19 cellular contexts compared by ENCODE assay signal in the genomic region with DNA sequence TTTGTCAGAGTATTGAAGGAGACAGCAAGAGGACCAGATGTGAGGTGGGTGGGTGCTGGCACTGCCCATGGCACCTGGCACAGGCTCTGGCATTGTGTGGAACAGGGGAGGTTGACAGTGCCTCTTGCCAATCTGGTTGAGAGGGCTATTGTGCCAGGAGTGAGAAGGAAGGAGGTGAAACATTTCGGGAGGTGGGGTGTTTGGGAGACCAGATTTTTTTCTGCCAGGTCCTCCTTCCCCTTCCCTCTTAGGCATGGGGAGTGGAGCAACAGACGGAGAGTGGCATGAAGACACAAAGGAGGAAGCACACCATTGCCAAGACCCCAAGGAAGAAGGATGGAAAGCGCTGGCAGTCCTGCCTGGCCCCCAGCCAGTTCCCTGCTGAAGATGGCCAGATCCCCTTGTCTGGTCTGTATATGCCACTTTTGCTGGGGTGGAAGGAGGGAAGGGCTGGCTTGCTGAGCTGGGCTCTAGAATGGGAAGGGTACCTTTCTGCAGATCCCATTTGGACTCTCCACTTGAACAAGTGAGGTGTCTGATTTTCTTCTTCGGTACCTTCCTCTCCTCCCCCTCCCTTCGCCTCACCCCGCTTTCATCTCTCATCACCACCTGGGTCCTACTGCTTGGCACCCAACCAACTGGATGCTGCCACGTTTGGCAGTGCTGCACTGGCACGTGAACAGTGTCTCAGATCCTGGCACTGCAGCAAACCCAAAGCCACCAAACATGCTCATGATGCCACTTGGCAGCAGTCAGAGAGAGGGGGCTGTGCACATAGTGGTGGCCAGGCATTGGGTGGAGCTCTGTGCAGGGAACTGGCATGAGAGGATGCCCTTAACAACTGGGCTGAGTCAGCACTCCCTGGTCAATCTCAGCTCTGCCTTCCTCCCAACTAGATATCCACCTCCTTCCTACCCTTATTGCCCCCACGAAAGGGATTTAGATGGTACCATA. TPM values are rescaled to one million over a fixed set of nuclear protein-coding genes. Genes with fewer than 3 reads are reported as not detected.
DNase-seq lines count a peak whose midpoint lies in the region; ATAC-seq and TF ChIP-seq lines count a peak whose summit lies in the region.
"Had no signal": no experiment of that assay in that cellular context is flagged by ENCODE, and none has a peak within 500 bp of the region (broad histone marks: within the 10 kb centered on the region; RNA-seq: fewer than 3 reads in every experiment).

No MANE protein-coding gene starts in this region.

- no peaks in the 10 kb centered on the region for H3K27me3 Mint-ChIP-seq in mesothelial cell of epicardium (ENCODE audit: low read depth)

- H3K4me1 ChIP-seq in sigmoid colon (peaks cover 0 to 17% (median 15%) of the 10 kb centered on the region in 4 donors), SJCRH30 (no peaks in the 10 kb centered on the region)
- H3K4me1 ChIP-seq: HAP-1 had no signal

- peak overlapping the region in 2 of 4 donors; percentile 56 to 66 for H3K27ac ChIP-seq in sigmoid colon
- no peak overlapping the region for H3K27ac ChIP-seq in SJCRH30
- H3K27ac ChIP-seq: BLaER1, gastroesophageal sphincter, spleen had no signal

- ATAC-seq in HG03135 (IDR thresholded peaks at IDR 0.05; ENCODE audit: unreplicated experiment): no peak
- ATAC-seq: gastroesophageal sphincter, Panc1, WTC11 had no signal

- peaks cover 12% of the 10 kb centered on the region for H3K36me3 Mint-ChIP-seq in mesothelial cell of epicardium
- H3K36me3 Mint-ChIP-seq: activated naive CD4-positive, alpha-beta T cell treated with anti-CD3 and anti-CD28 coated beads, Interleukin-2, amount 10 ng/mL, durations not matched to agents 7 days and 5 days had no signal

- H3K4me3 ChIP-seq in LNCaP clone FGC (ENCODE audit: low read depth, low read length): no peak overlapping the region
- H3K4me3 ChIP-seq in sigmoid colon: no peak overlapping the region
- H3K4me3 ChIP-seq in SJCRH30: no peak overlapping the region
- H3K4me3 ChIP-seq: BLaER1, gastroesophageal sphincter, HAP-1, spleen had no signal

- DNase-seq in LNCaP clone FGC (ENCODE audit: low read depth): peak; percentile 11
- peak; percentile 96 to 100 for DNase-seq in NCI-H446 (lab: John Stamatoyannopoulos, UW)
- peak; percentile 73 for DNase-seq in globus pallidus (ENCODE audit: low spot score)
- DNase-seq in sigmoid colon: peak; percentile 72
- DNase-seq in mesothelial cell of epicardium (ENCODE audit: low spot score in 2 of 2, unreplicated experiment in 2 of 2): no peak
- DNase-seq in SJCRH30: no peak
- DNase-seq: activated naive CD4-positive, alpha-beta T cell treated with anti-CD3 and anti-CD28 coated beads, Interleukin-2, amount 10 ng/mL, durations not matched to agents 7 days and 5 days; DND-41; NCI-H146; NCI-H526; spleen; stimulated activated naive CD4-positive, alpha-beta T cell treated with Interleukin-2 at 50 U/mL for 16 hours; T-helper 1 cell had no signal

- intact Hi-C loops in sigmoid colon (cut with DNase I): no loop called here

- WGBS in sigmoid colon, 2 donors: 89% methylated on average over 9 of the region's 9 CpGs

- H3K9me3 ChIP-seq in sigmoid colon (no peaks in the 10 kb centered on the region), SJCRH30 (replicated peaks) (no peaks in the 10 kb centered on the region)
- H3K9me3 ChIP-seq: BLaER1, gastroesophageal sphincter, HAP-1, spleen had no signal

- no peak overlapping the region for H3K27ac Mint-ChIP-seq in mesothelial cell of epicardium
- H3K27ac Mint-ChIP-seq: WTC11 had no signal

- H3K27me3 ChIP-seq in sigmoid colon (no peaks in the 10 kb centered on the region), SJCRH30 (no peaks in the 10 kb centered on the region; the same call in 1 of the 2 replicates)
- H3K27me3 ChIP-seq: BLaER1, gastroesophageal sphincter, spleen had no signal

- TF ChIP-seq CTCF in LNCaP clone FGC (IDR thresholded peaks at IDR 0.05; ENCODE audit: control insufficient read depth, extremely low read depth, insufficient read depth) (no peak), sigmoid colon (IDR thresholded peaks at IDR 0.05) (no peak), mesothelial cell of epicardium (IDR thresholded peaks at IDR 0.05; ENCODE audit: unreplicated experiment) (no peak)

- H3K36me3 ChIP-seq in sigmoid colon: no peaks in the 10 kb centered on the region
- no peaks in the 10 kb centered on the region for H3K36me3 ChIP-seq in SJCRH30
- H3K36me3 ChIP-seq: BLaER1, HAP-1 had no signal

- H3K9me3 Mint-ChIP-seq in mesothelial cell of epicardium: no peaks in the 10 kb centered on the region
- H3K9me3 Mint-ChIP-seq: activated naive CD4-positive, alpha-beta T cell treated with anti-CD3 and anti-CD28 coated beads, Interleukin-2, amount 10 ng/mL, durations not matched to agents 7 days and 5 days; WTC11 had no signal

- no peak for TF ChIP-seq EP300 in sigmoid colon (IDR thresholded peaks at IDR 0.05)

- H3K4me3 Mint-ChIP-seq in mesothelial cell of epicardium: no peak overlapping the region
- H3K4me3 Mint-ChIP-seq: activated naive CD4-positive, alpha-beta T cell treated with anti-CD3 and anti-CD28 coated beads, Interleukin-2, amount 10 ng/mL, durations not matched to agents 7 days and 5 days; WTC11 had no signal

- TF ChIP-seq POLR2A in sigmoid colon (IDR thresholded peaks at IDR 0.05): no peak

- no peaks in the 10 kb centered on the region for H3K4me1 Mint-ChIP-seq in mesothelial cell of epicardium

RNA-seq across cellular contexts. Expression of a gene that starts 37.3 kb away (rescaled TPM):
- total RNA-seq in sigmoid colon (1 to 10 TPM in 2 of 4 donors, under 1 TPM in 2; 0.33 to 1.9 (median 0.98) TPM), mesothelial cell of epicardium (9.8 to 14.4 TPM (median 13.7 TPM) in 3 replicates)
- under 1 TPM in 2 of 3 donors, not detected in 1; under 0.01 to 0.57 TPM for polyA plus RNA-seq in sigmoid colon
- total RNA-seq in SJCRH30 (2014; rRNA removed; shearing (Covaris generic)): 0.04 and 0.05 TPM in 2 replicates

RNA-seq across cellular contexts. Expression of a gene that starts 41.8 kb away (rescaled TPM):
- total RNA-seq in sigmoid colon (10 to 100 TPM in 3 of 4 donors, 1 to 10 TPM in 1; 8.9 to 30.6 (median 19.4) TPM), mesothelial cell of epicardium (13.9 to 17.7 TPM (median 15.2 TPM) in 3 replicates)
- polyA plus RNA-seq in sigmoid colon: 10 to 100 TPM; 19.2 to 35.4 (median 22.0) TPM
- total RNA-seq in SJCRH30 (2014; rRNA removed; shearing (Covaris generic)): 12.3 and 14.9 TPM in 2 replicates

RNA-seq across cellular contexts. Expression of a gene that starts 44.8 kb away (rescaled TPM):
- total RNA-seq in sigmoid colon (10 to 100 TPM; 23.3 to 46.2 (median 42.7) TPM), mesothelial cell of epicardium (49.9 to 51.2 TPM (median 51.2 TPM) in 3 replicates)
- polyA plus RNA-seq in sigmoid colon: 10 to 100 TPM; 28.2 to 39.6 (median 28.7) TPM
- 76.5 and 85.2 TPM in 2 replicates for total RNA-seq in SJCRH30 (2014; rRNA removed; shearing (Covaris generic))

RNA-seq across cellular contexts. Expression of a gene that starts 53.3 kb away (rescaled TPM):
- total RNA-seq in sigmoid colon (10 to 100 TPM; 16.4 to 37.1 (median 26.3) TPM), mesothelial cell of epicardium (268 to 271 TPM (median 269 TPM) in 3 replicates)
- 100 to 1,000 TPM in 1 of 3 donors, 10 to 100 TPM in 2; 33.0 to 124 (median 41.6) TPM for polyA plus RNA-seq in sigmoid colon
- not detected in 2 replicates for total RNA-seq in SJCRH30 (2014; rRNA removed; shearing (Covaris generic))

Comparison
In these comparisons a context has a peak if more than half of its experiments do, and no peak if none do; other contexts are left out.
1. DNase-seq: peak in LNCaP clone FGC (single experiment), NCI-H446 (2 of 2), globus pallidus (single experiment) and sigmoid colon (single experiment); none in mesothelial cell of epicardium (0 of 2) and SJCRH30 (0 of 2).